1 cellular context compared by ENCODE assay signal in genomic region chr16:67977005-67977404, GRCh38.
TF ChIP-seq lines count a peak whose summit lies in the region.

No MANE protein-coding gene starts in this region.

TF ChIP-seq in A549, 52 proteins besides CTCF, POLR2A, EP300 and RAD21 (continued from another document):
- TF ChIP-seq, protein P1, sequence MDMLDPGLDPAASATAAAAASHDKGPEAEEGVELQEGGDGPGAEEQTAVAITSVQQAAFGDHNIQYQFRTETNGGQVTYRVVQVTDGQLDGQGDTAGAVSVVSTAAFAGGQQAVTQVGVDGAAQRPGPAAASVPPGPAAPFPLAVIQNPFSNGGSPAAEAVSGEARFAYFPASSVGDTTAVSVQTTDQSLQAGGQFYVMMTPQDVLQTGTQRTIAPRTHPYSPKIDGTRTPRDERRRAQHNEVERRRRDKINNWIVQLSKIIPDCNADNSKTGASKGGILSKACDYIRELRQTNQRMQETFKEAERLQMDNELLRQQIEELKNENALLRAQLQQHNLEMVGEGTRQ (IDR thresholded peaks at IDR 0.05): no peak
- TF ChIP-seq CBX8 (IDR thresholded peaks at IDR 0.05) (no peak), MYC (IDR thresholded peaks at IDR 0.05; ENCODE audit: borderline replicate concordance, low read length) (no peak), ATOH8 (CRISPR knock-in tag; IDR thresholded peaks at IDR 0.05; ENCODE audit: low read depth) (no peak), HOXB13 (CRISPR knock-in tag; IDR thresholded peaks at IDR 0.05; ENCODE audit: low read depth) (no peak)
